Comparison of ENCODE assay signal across 8 cellular contexts in genomic region chrX:24081661-24082154, GRCh38.
DNase-seq lines count a peak whose midpoint lies in the region; ATAC-seq and TF ChIP-seq lines count a peak whose summit lies in the region.

No MANE protein-coding gene starts in this region.

- in situ Hi-C loops in astrocyte of the spinal cord (cut with HindIII; ENCODE audit: low sequenced_read_pairs), result no loop called here

- TF ChIP-seq POLR2A in GM18505 (IDR thresholded peaks at IDR 0.05; ENCODE audit: borderline replicate concordance, extremely low read depth, insufficient read depth, insufficient read length), result no peak

- TF ChIP-seq CTCF in AG09309 (IDR thresholded peaks at IDR 0.05; ENCODE audit: control insufficient read depth, insufficient read depth, low read depth, low read length, missing control alignments) (peak; percentile 63), LNCAP (IDR thresholded peaks at IDR 0.05) (peak; percentile 50), astrocyte of the spinal cord (IDR thresholded peaks at IDR 0.05; ENCODE audit: low read depth, low read length) (peak; percentile 72)

- H3K4me3 ChIP-seq in AG09309 (ENCODE audit: control insufficient read depth, low read depth, low read length), result no peak overlapping the region
- peak overlapping the region; percentile 23 for H3K4me3 ChIP-seq in astrocyte of the spinal cord (ENCODE audit: low read depth, low read length)

- DNase-seq in AG09309 (ENCODE audit: low read depth) (no peak), T follicular helper cell (ENCODE audit: low read depth) (peak; percentile 39), astrocyte of the spinal cord (ENCODE audit: low read depth, low spot score) (peak; percentile 60), kidney tubule cell (ENCODE audit: low spot score) (peak; percentile 67), SIG-M5 treated with dmso at 0.1 percent for 504 hours (lab: John Stamatoyannopoulos, UW; ENCODE audit: unreplicated experiment) (no peak)
- DNase-seq in stimulated activated CD4-positive, alpha-beta T cell treated with anti-CD3 and anti-CD28 coated beads, TNF-alpha, amount 100 ng/mL, for 4 hours (ENCODE audit: low read depth in 3 of 3), result peak; percentile 4 to 23 (median 12)

- ATAC-seq in GM18505 (IDR thresholded peaks at IDR 0.05; ENCODE audit: unreplicated experiment), result peak; percentile 68

Comparison
In these comparisons a context has a peak if more than half of its experiments do, and no peak if none do; other contexts are left out.
1. DNase-seq: peak in T follicular helper cell (single experiment), astrocyte of the spinal cord (single experiment), kidney tubule cell (single experiment) and stimulated activated CD4-positive, alpha-beta T cell treated with anti-CD3 and anti-CD28 coated beads, TNF-alpha, amount 100 ng/mL, for 4 hours (3 of 3); none in AG09309 (single experiment) and SIG-M5 treated with dmso at 0.1 percent for 504 hours (single experiment).
2. Peak in every context shown above with its lines, with median percentiles within 50 percentile points of each other: CTCF ChIP-seq.